Comparison of ENCODE assay signal across 1 cellular context in genomic region chr20:63958964-63959698, GRCh38.
TF ChIP-seq lines count a peak whose summit lies in the region.

No MANE protein-coding gene starts in this region.

TF ChIP-seq in IMR-90, 13 proteins besides CTCF, POLR2A, EP300 and RAD21:
- no peak for TF ChIP-seq CEBPB (IDR thresholded peaks at IDR 0.05; ENCODE audit: low read depth, low read length)
- no peak for TF ChIP-seq BHLHE40 (IDR thresholded peaks at IDR 0.05; ENCODE audit: low read depth, low read length)
- TF ChIP-seq FOS (IDR thresholded peaks at IDR 0.05; ENCODE audit: low read depth, low read length): no peak
- no peak for TF ChIP-seq MAFK (IDR thresholded peaks at IDR 0.05; ENCODE audit: low read depth, low read length)
- no peak for TF ChIP-seq MXI1 (IDR thresholded peaks at IDR 0.05; ENCODE audit: borderline replicate concordance, low read depth, low read length)
- TF ChIP-seq NFE2L2 (IDR thresholded peaks at IDR 0.05; ENCODE audit: low read depth, low read length): no peak
- TF ChIP-seq USF2 (IDR thresholded peaks at IDR 0.05; ENCODE audit: low read depth, low read length): no peak
- no peak for TF ChIP-seq ELK1 (IDR thresholded peaks at IDR 0.05; ENCODE audit: borderline replicate concordance, low read depth, low read length)
- TF ChIP-seq SMC3 (IDR thresholded peaks at IDR 0.05; ENCODE audit: low read depth, low read length): no peak
- TF ChIP-seq CHD1 (IDR thresholded peaks at IDR 0.05; ENCODE audit: low read depth, low read length): no peak
- no peak for TF ChIP-seq MAZ (IDR thresholded peaks at IDR 0.05; ENCODE audit: borderline replicate concordance, low read depth, low read length)
- no peak for TF ChIP-seq RCOR1 (IDR thresholded peaks at IDR 0.05; ENCODE audit: insufficient replicate concordance, low read length)
- no peak for TF ChIP-seq RFX5 (IDR thresholded peaks at IDR 0.05; ENCODE audit: low read depth, low read length)
